ENCODE assay signal across 17 cellular contexts in the genomic region with DNA sequence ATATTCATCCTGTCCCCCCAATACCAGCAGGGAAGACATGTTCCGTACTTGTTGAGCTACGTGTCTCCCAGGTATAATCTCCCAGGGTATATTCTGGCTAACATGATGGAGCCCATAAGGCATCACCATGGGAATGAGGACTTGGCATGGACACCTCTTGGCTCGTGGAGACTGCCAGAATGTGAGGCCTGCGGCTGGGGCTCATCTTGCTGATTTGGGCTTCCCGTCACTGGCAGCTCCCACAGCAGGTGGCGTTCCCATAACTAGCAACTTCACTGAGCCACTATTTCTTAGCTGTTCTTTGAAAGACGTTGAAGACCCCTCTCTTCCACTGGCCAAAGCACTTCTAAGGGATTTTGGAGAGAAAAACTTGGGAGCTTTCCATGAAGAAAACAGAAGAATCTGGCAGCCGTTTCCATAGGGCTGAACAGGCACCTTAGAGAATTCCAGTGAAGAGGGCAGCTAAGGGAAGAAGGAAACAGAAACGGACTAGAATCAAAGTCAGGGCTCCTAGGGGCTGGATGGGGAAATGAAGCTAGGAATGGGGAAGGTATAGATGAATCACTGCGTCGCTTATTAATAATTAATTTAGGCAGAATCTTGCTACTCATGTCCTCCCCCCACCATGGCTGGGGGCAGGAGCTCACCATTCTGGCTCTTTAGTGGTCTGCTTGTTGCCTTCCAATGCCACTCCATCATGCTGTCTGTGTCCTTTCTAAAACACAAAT. TPM values are rescaled to one million over a fixed set of nuclear protein-coding genes. Genes with fewer than 3 reads are reported as not detected.
DNase-seq lines count a peak whose midpoint lies in the region; ATAC-seq and TF ChIP-seq lines count a peak whose summit lies in the region.
"Had no signal": no experiment of that assay in that cellular context is flagged by ENCODE, and none has a peak within 500 bp of the region (broad histone marks: within the 10 kb centered on the region; RNA-seq: fewer than 3 reads in every experiment).

No MANE protein-coding gene starts in this region.

- peaks cover 58 to 78% (median 75%) of the 10 kb centered on the region in 10 experiments for H3K4me1 ChIP-seq in BLaER1 treated with 17β-estradiol and CSF1 and Interleukin-3, amounts not matched to agents 10 nM and 100 nM
- H3K4me1 ChIP-seq in ascending aorta (peaks cover 11 to 40% of the 10 kb centered on the region in 2 donors), left ventricle myocardium inferior (peaks cover 38% of the 10 kb centered on the region), psoas muscle (peaks cover 49% of the 10 kb centered on the region), PC-9 (replicated peaks; ENCODE audit: insufficient read depth) (peaks cover 19% of the 10 kb centered on the region)

- H3K27ac ChIP-seq in BLaER1 treated with 17β-estradiol and CSF1 and Interleukin-3, amounts not matched to agents 10 nM and 100 nM: no peak overlapping the region
- H3K27ac ChIP-seq in ascending aorta: peak overlapping the region; percentile 91 to 94
- H3K27ac ChIP-seq in left ventricle myocardium inferior (replicated peaks): peak overlapping the region; percentile 90
- peak overlapping the region; percentile 88 for H3K27ac ChIP-seq in psoas muscle
- H3K27ac ChIP-seq in PC-9: no peak overlapping the region
- H3K27ac ChIP-seq: KMS-11 had no signal

- H3K9ac ChIP-seq in BLaER1 treated with 17β-estradiol and CSF1 and Interleukin-3, amounts not matched to agents 10 nM and 100 nM: 0 out of 22 replicates have a peak overlapping the region, but pooled peaks of 1 of the 11 experiments have one; percentile 28
- H3K9ac ChIP-seq: KMS-11 had no signal

- H3K9me2 ChIP-seq in PC-9 (ENCODE audit: insufficient read depth): no peaks in the 10 kb centered on the region

- H4K20me1 ChIP-seq in BLaER1 treated with 17β-estradiol and CSF1 and Interleukin-3, amounts not matched to agents 10 nM and 100 nM: no peaks in the 10 kb centered on the region
- H4K20me1 ChIP-seq in PC-9 (ENCODE audit: insufficient read depth): no peaks in the 10 kb centered on the region

- peaks cover 10% of the 10 kb centered on the region; the same call in 1 of the 2 replicates for H3F3A ChIP-seq in PC-9 (ENCODE audit: insufficient read depth, low read depth)

- H3K9me3 ChIP-seq in BLaER1 treated with 17β-estradiol and CSF1 and Interleukin-3, amounts not matched to agents 10 nM and 100 nM (replicated peaks in 1 of 11): peaks cover 0 to 1% (median 0%) of the 10 kb centered on the region in 11 experiments; a peak in 1 of 22 replicates
- H3K9me3 ChIP-seq in ascending aorta: no peaks in the 10 kb centered on the region
- no peaks in the 10 kb centered on the region for H3K9me3 ChIP-seq in left ventricle myocardium inferior (replicated peaks)
- no peaks in the 10 kb centered on the region for H3K9me3 ChIP-seq in psoas muscle
- no peaks in the 10 kb centered on the region for H3K9me3 ChIP-seq in PC-9 (ENCODE audit: insufficient read depth, low read depth)
- H3K9me3 ChIP-seq: spleen had no signal

- peak in 1 of 2 donors; percentile 74 for DNase-seq in ascending aorta (ENCODE audit: low spot score in 2 of 2)
- DNase-seq in left ventricle myocardium inferior: peak; percentile 22
- DNase-seq in psoas muscle: peak in 1 of 2 donors; percentile 40
- no peak for DNase-seq in PC-9
- no peak for DNase-seq in AG20443 (ENCODE audit: low spot score)
- no peak for DNase-seq in hippocampal formation (lab: John Stamatoyannopoulos, UW)
- DNase-seq: activated CD4-positive, CD25-positive, alpha-beta regulatory T cell; activated naive CD8-positive, alpha-beta T cell treated with anti-CD3 and anti-CD28 coated beads, Interleukin-2, amount 10 ng/mL, durations not matched to agents 7 days and 5 days; DMS79 treated with DMSO at 0.1 percent for 48 hours; NCI-H2029; NK-92 treated with Interleukin-12 subunit alpha and Interleukin-12 subunit beta, amount 100 ng/mL, for 24 hours; spleen had no signal

- intact Hi-C loops in ascending aorta (cut with DNase I): loop anchor here (5.0 kb wide), 1 partner anchor 42 kb away; no protein-coding TSS in a partner anchor
- intact Hi-C loops in left ventricle myocardium inferior (cut with micrococcal nuclease): no loop called here
- intact Hi-C loops in psoas muscle (cut with DNase I): loop anchor here in 1 of 2 donors (5.0 kb wide), 2 partner anchors 38 to 58 kb away; partner anchors contain the start of gene FOS
- intact Hi-C loops in PC-9 (cut with micrococcal nuclease; ENCODE audit: unreplicated experiment): no loop called here

- H3K79me2 ChIP-seq in PC-9 (ENCODE audit: low read depth): no peaks in the 10 kb centered on the region

- H2AFZ ChIP-seq in PC-9: no peak overlapping the region

- peak overlapping the region; percentile 6 to 87 (median 49); a peak in 19 of 22 replicates for H3K4me2 ChIP-seq in BLaER1 treated with 17β-estradiol and CSF1 and Interleukin-3, amounts not matched to agents 10 nM and 100 nM
- H3K4me2 ChIP-seq in PC-9: no peak overlapping the region
- H3K4me2 ChIP-seq: KMS-11 had no signal

- TF ChIP-seq CTCF in ascending aorta (IDR thresholded peaks at IDR 0.05) (peak in 1 of 3 experiments; percentile 12), left ventricle myocardium inferior (IDR thresholded peaks at IDR 0.05; ENCODE audit: borderline replicate concordance) (peak; percentile 23), psoas muscle (IDR thresholded peaks at IDR 0.05) (peak; percentile 10), PC-9 (conservative IDR thresholded peaks at IDR 0.05) (no peak)

- no TSS peak for BruUV-seq in PC-9 (replicated peaks; lab: Mats Ljungman, UMichigan)

- no peaks in the 10 kb centered on the region for H3K36me3 ChIP-seq in BLaER1 treated with 17β-estradiol and CSF1 and Interleukin-3, amounts not matched to agents 10 nM and 100 nM
- no peaks in the 10 kb centered on the region for H3K36me3 ChIP-seq in ascending aorta
- no peaks in the 10 kb centered on the region for H3K36me3 ChIP-seq in left ventricle myocardium inferior
- no peaks in the 10 kb centered on the region for H3K36me3 ChIP-seq in psoas muscle (ENCODE audit: insufficient read depth in 1 of 2, low read depth in 1 of 2)
- no peaks in the 10 kb centered on the region for H3K36me3 ChIP-seq in PC-9 (ENCODE audit: low read depth)
- H3K36me3 ChIP-seq: spleen had no signal

- ATAC-seq in psoas muscle (peak in 3 of 4 donors; percentile 18 to 30 (median 28)), HG02763 (IDR thresholded peaks at IDR 0.05; ENCODE audit: unreplicated experiment) (no peak)
- ATAC-seq: GM12878, SK-N-SH treated with all-trans-retinoic acid at 6 μM for 48 hours had no signal

- CTCF ChIA-PET in PC-9 (lab: Charles Lee): no interaction called here

- 31 to 50% (median 33%) methylated on average over 11 of the region's 11 CpGs for WGBS in psoas muscle, 3 donors

- no peaks in the 10 kb centered on the region for H3K27me3 ChIP-seq in BLaER1 treated with 17β-estradiol and CSF1 and Interleukin-3, amounts not matched to agents 10 nM and 100 nM
- H3K27me3 ChIP-seq in ascending aorta: no peaks in the 10 kb centered on the region
- no peaks in the 10 kb centered on the region for H3K27me3 ChIP-seq in left ventricle myocardium inferior (ENCODE audit: low read depth)
- no peaks in the 10 kb centered on the region for H3K27me3 ChIP-seq in psoas muscle (ENCODE audit: insufficient read depth in 3 of 3, low read length in 2 of 3)
- H3K27me3 ChIP-seq in PC-9 (ENCODE audit: insufficient read depth, low read depth): no peaks in the 10 kb centered on the region
- H3K27me3 ChIP-seq: spleen had no signal

- POLR2A ChIA-PET in PC-9 (lab: Charles Lee; ENCODE audit: unreplicated experiment): interaction anchor here (0.6 to 0.7 kb wide), 3 partner anchors 24 to 43 kb away, joined by 4 to 7 read pairs (median 5); no protein-coding TSS in a partner anchor

- H3K4me3 ChIP-seq in BLaER1 treated with 17β-estradiol and CSF1 and Interleukin-3, amounts not matched to agents 10 nM and 100 nM: no peak overlapping the region
- no peak overlapping the region for H3K4me3 ChIP-seq in ascending aorta
- H3K4me3 ChIP-seq in left ventricle myocardium inferior: no peak overlapping the region
- peak overlapping the region; percentile 8 for H3K4me3 ChIP-seq in psoas muscle
- H3K4me3 ChIP-seq in PC-9: no peak overlapping the region
- H3K4me3 ChIP-seq: GM12878, spleen had no signal

RNA-seq across cellular contexts. Expression of gene FOS, which starts 39.7 kb away (rescaled TPM):
- total RNA-seq in ascending aorta (4,268 TPM), left ventricle myocardium inferior (9.7 TPM), psoas muscle (100 to 1,000 TPM in 2 of 4 donors, 10 to 100 TPM in 2; 20.7 to 279 (median 95.1) TPM), PC-9 (2021) (84.6 and 154 TPM in 2 replicates)
- 10 to 100 TPM; 15.5 to 51.0 (median 33.8) TPM for polyA plus RNA-seq in psoas muscle

Comparison
In these comparisons a context has a peak if more than half of its experiments do, and no peak if none do; other contexts are left out.
1. H3K27ac ChIP-seq: peak in ascending aorta (2 of 2), left ventricle myocardium inferior (single experiment) and psoas muscle (single experiment); none in BLaER1 treated with 17β-estradiol and CSF1 and Interleukin-3, amounts not matched to agents 10 nM and 100 nM (0 of 11) and PC-9 (single experiment).
2. RNA of gene FOS, which starts 39.7 kb away (total RNA-seq): 4,268 TPM in ascending aorta (single experiment); 20.7 to 279 TPM in psoas muscle, 84.6 to 154 TPM in PC-9 and 9.7 TPM in left ventricle myocardium inferior (single experiment); every median in the first group is over 10 times any median in the second.